In genomic region chr3:152505926-152506325, GRCh38 we compare ENCODE assay signal across 11 cellular contexts.
DNase-seq lines count a peak whose midpoint lies in the region; ATAC-seq and TF ChIP-seq lines count a peak whose summit lies in the region.
"Had no signal": no experiment of that assay in that cellular context is flagged by ENCODE, and none has a peak within 500 bp of the region (broad histone marks: within the 10 kb centered on the region; RNA-seq: fewer than 3 reads in every experiment).

No MANE protein-coding gene starts in this region.

- H3K4me1 Mint-ChIP-seq in activated T-helper 17 cell treated with anti-CD3 and anti-CD28 coated beads, Interleukin-2, amount 50 U/mL, for 72 hours = no peaks in the 10 kb centered on the region
- H3K4me1 Mint-ChIP-seq in effector memory CD8-positive, alpha-beta T cell (ENCODE audit: low read depth in 2 of 2) = no peaks in the 10 kb centered on the region
- peaks cover 10% of the 10 kb centered on the region for H3K4me1 Mint-ChIP-seq in endothelial cell (ENCODE audit: unreplicated experiment)

- no peak for DNase-seq in effector memory CD8-positive, alpha-beta T cell
- no peak for DNase-seq in kidney glomerular epithelial cell (lab: John Stamatoyannopoulos, UW)
- no peak for DNase-seq in NAMALWA (ENCODE audit: low spot score)
- no peak for DNase-seq in endothelial cell (ENCODE audit: low spot score)
- DNase-seq: HFFc6, midbrain, T1000 had no signal

- TF ChIP-seq CTCF in endothelial cell (IDR thresholded peaks at IDR 0.05; ENCODE audit: unreplicated experiment) = no peak

- H3K4me3 Mint-ChIP-seq in activated T-helper 17 cell treated with anti-CD3 and anti-CD28 coated beads, Interleukin-2, amount 50 U/mL, for 72 hours = no peak overlapping the region
- no peak overlapping the region for H3K4me3 Mint-ChIP-seq in effector memory CD8-positive, alpha-beta T cell
- no peak overlapping the region for H3K4me3 Mint-ChIP-seq in endothelial cell (ENCODE audit: unreplicated experiment)
- H3K4me3 Mint-ChIP-seq: HFFc6 had no signal

- no peaks in the 10 kb centered on the region for H3K36me3 Mint-ChIP-seq in activated T-helper 17 cell treated with anti-CD3 and anti-CD28 coated beads, Interleukin-2, amount 50 U/mL, for 72 hours (ENCODE audit: low read depth)
- H3K36me3 Mint-ChIP-seq in effector memory CD8-positive, alpha-beta T cell (ENCODE audit: insufficient read depth) = no peaks in the 10 kb centered on the region
- H3K36me3 Mint-ChIP-seq in endothelial cell (ENCODE audit: low read depth, unreplicated experiment) = peaks cover 4% of the 10 kb centered on the region

- ATAC-seq in GM18505 (IDR thresholded peaks at IDR 0.05; ENCODE audit: unreplicated experiment) (peak; percentile 93), GM19455 (IDR thresholded peaks at IDR 0.05; ENCODE audit: unreplicated experiment) (peak; percentile 96), HG03045 (IDR thresholded peaks at IDR 0.05; ENCODE audit: unreplicated experiment) (peak; percentile 98)
- ATAC-seq in activated T-helper 17 cell treated with anti-CD3 and anti-CD28 coated beads, Interleukin-2, amount 50 U/mL, for 72 hours (replicated peaks) = peak; percentile 98
- ATAC-seq in effector memory CD8-positive, alpha-beta T cell (replicated peaks) = no peak

- no peaks in the 10 kb centered on the region for H3K9me3 Mint-ChIP-seq in activated T-helper 17 cell treated with anti-CD3 and anti-CD28 coated beads, Interleukin-2, amount 50 U/mL, for 72 hours
- H3K9me3 Mint-ChIP-seq in effector memory CD8-positive, alpha-beta T cell = no peaks in the 10 kb centered on the region
- H3K9me3 Mint-ChIP-seq in endothelial cell (ENCODE audit: unreplicated experiment) = no peaks in the 10 kb centered on the region
- H3K9me3 Mint-ChIP-seq: HFFc6 had no signal

- H3K27me3 Mint-ChIP-seq in activated T-helper 17 cell treated with anti-CD3 and anti-CD28 coated beads, Interleukin-2, amount 50 U/mL, for 72 hours = peaks cover 4% of the 10 kb centered on the region
- peaks cover 0 to 33% of the 10 kb centered on the region in 2 donors for H3K27me3 Mint-ChIP-seq in effector memory CD8-positive, alpha-beta T cell
- peaks cover 1% of the 10 kb centered on the region for H3K27me3 Mint-ChIP-seq in endothelial cell (ENCODE audit: unreplicated experiment)

- peak; percentile 48 for TF ChIP-seq POLR2A in GM18505 (IDR thresholded peaks at IDR 0.05; ENCODE audit: borderline replicate concordance, extremely low read depth, insufficient read depth, insufficient read length)

- no peak overlapping the region for H3K27ac Mint-ChIP-seq in activated T-helper 17 cell treated with anti-CD3 and anti-CD28 coated beads, Interleukin-2, amount 50 U/mL, for 72 hours
- no peak overlapping the region for H3K27ac Mint-ChIP-seq in effector memory CD8-positive, alpha-beta T cell
- no peak overlapping the region for H3K27ac Mint-ChIP-seq in endothelial cell (ENCODE audit: unreplicated experiment)
- H3K27ac Mint-ChIP-seq: HFFc6 had no signal
